25 cellular contexts compared by ENCODE assay signal in genomic region chrY:8273807-8274206, GRCh38.
"Had no signal": no experiment of that assay in that cellular context is flagged by ENCODE, and none has a peak within 500 bp of the region (broad histone marks: within the 10 kb centered on the region; RNA-seq: fewer than 3 reads in every experiment).

No MANE protein-coding gene starts in this region.

- H3K27ac Mint-ChIP-seq: memory B cell, natural killer cell had no signal

- H3K36me3 ChIP-seq: gastroesophageal sphincter, heart left ventricle, ovary, sigmoid colon, tibial artery, upper lobe of left lung had no signal

- H3K4me3 ChIP-seq: coronary artery, gastroesophageal sphincter, heart left ventricle, hepatocyte, lung, ovary, psoas muscle, sigmoid colon, testis, tibial artery, upper lobe of left lung had no signal

- H3K27me3 ChIP-seq: gastroesophageal sphincter, heart left ventricle, hepatocyte, ovary, sigmoid colon, testis, tibial artery, upper lobe of left lung had no signal

- H3K27ac ChIP-seq: coronary artery, gastroesophageal sphincter, heart left ventricle, hepatocyte, ovary, psoas muscle, sigmoid colon, testis, tibial artery, upper lobe of left lung had no signal

- DNase-seq: dermis blood vessel endothelial cell; effector memory CD4-positive, alpha-beta T cell; foreskin fibroblast; heart left ventricle; kidney; natural killer cell; occipital lobe; ovary; posterior cingulate gyrus; psoas muscle; right cardiac atrium; sigmoid colon; stimulated activated CD4-positive, alpha-beta T cell treated with anti-CD3 and anti-CD28 coated beads, Interleukin-4, amount 100 ng/mL, for 4 hours; stimulated activated naive CD4-positive, alpha-beta T cell; substantia nigra; testis; tibial artery; upper lobe of left lung had no signal

- H3K4me3 Mint-ChIP-seq: memory B cell, natural killer cell had no signal

- ATAC-seq: esophagus mucosa, gastroesophageal sphincter, heart left ventricle, left lobe of liver, natural killer cell, psoas muscle, right cardiac atrium had no signal

- H3K9me3 Mint-ChIP-seq: memory B cell, natural killer cell had no signal

- H3K9me3 ChIP-seq: gastroesophageal sphincter, heart left ventricle, ovary, psoas muscle, sigmoid colon, testis, tibial artery, upper lobe of left lung had no signal

- H3K4me1 ChIP-seq: gastroesophageal sphincter, heart left ventricle, psoas muscle, sigmoid colon, testis, tibial artery, upper lobe of left lung had no signal

- H3K4me1 Mint-ChIP-seq: memory B cell, natural killer cell had no signal

- H3K27me3 Mint-ChIP-seq: memory B cell had no signal

- H3K36me3 Mint-ChIP-seq: memory B cell, natural killer cell had no signal
